1 cellular context compared by ENCODE assay signal in the genomic region with DNA sequence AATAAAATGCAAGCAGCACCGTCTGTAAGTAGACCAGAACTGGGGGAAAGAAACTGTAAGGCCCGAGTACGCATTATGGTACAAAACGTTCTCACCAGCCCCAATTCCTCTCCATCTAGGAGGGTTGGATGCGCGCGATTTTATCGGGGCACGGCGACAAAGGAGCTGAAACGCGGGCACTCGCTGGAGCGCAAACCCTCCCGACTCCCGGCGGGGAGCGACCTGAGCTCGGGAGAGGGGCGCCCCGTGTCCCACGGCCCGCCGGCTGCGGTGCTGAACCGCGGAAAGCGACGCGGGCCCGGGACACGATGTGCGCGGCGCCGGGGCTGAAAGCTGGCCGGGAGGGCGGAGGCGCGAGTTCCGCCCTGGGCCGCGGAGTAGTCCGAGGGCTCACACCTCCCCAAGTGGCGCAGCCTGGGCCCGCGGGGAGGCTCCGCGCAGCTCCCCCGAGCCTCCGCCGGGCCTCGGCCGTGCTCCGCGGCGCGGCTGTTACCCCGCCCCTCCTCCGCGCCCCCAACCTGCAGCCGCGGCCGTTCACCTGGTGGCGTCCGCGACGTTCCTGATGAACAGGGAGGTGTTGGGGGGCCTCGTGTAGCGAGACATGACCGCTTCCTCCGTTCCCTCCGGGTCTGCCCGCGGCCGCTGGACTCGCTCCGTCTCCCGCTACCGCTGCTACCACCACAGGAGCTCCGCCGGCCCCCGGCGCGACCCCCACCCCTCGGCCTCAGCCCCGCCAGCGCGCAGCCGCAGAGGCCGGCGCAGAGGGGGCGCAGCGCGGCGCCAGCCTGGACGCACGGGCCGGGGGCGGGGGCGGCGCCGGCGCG.
TF ChIP-seq lines count a peak whose summit lies in the region.

Gene SRSF12 (minus strand): TSS at position 787 of the 824 bp plus-strand sequence. CDS start 184 bp downstream, at position 603.

TF ChIP-seq in HepG2, 621 proteins besides CTCF, POLR2A, EP300 and RAD21 (continued from another document):
- TF ChIP-seq IRF9 (CRISPR knock-in tag; IDR thresholded peaks at IDR 0.05; ENCODE audit: borderline replicate concordance), result no peak; the same call in 1 of the 2 replicates
- TF ChIP-seq ZMAT3 (CRISPR knock-in tag; conservative IDR thresholded peaks at IDR 0.05), result peak; percentile 22; the same call in 1 of the 2 replicates
- no peak for TF ChIP-seq MIXL1 (CRISPR knock-in tag; IDR thresholded peaks at IDR 0.05)
- no peak for TF ChIP-seq SMAD3 (CRISPR knock-in tag; IDR thresholded peaks at IDR 0.05)
